Comparison of ENCODE assay signal across 22 cellular contexts in genomic region chr12:118548887-118549286, GRCh38.
"Had no signal": no experiment of that assay in that cellular context is flagged by ENCODE, and none has a peak within 500 bp of the region (broad histone marks: within the 10 kb centered on the region; RNA-seq: fewer than 3 reads in every experiment).

No MANE protein-coding gene starts in this region.

- H3K27me3 ChIP-seq: body of pancreas, SJCRH30 had no signal

- DNase-seq: activated CD4-positive, alpha-beta memory T cell treated with anti-CD3 and anti-CD28 coated beads, Interleukin-2, amount 10 ng/mL, durations not matched to agents 7 days and 5 days; activated CD4-positive, alpha-beta T cell treated with anti-CD3 and anti-CD28 coated beads for 36 hours; activated CD4-positive, alpha-beta T cell treated with anti-CD3 and anti-CD28 coated beads, Interleukin-2, amount 50 U/mL, for 1 hour; activated T-cell treated with anti-CD3 and anti-CD28 coated beads for 4 hours; activated T-cell treated with anti-CD3 and anti-CD28 coated beads, Interleukin-2, amount 50 U/mL, for 48 hours; aorta; body of pancreas; KBM-7; NCI-H1092; NCI-H1417; NCI-H1930; NCI-H345; NCI-H510A; NCI-H526 treated with DMSO at 0.1 percent for 48 hours; NCI-H82; NK-92 treated with Interleukin-12 subunit alpha and Interleukin-12 subunit beta, amount 100 ng/mL, for 24 hours; OCI-M1; Right ventricle myocardium superior; SJCRH30; SK-N-SH; T-helper 1 cell; WERI-Rb-1 had no signal

- H3K36me3 ChIP-seq: SJCRH30, WERI-Rb-1 had no signal

- H3K4me3 ChIP-seq: body of pancreas, SJCRH30 had no signal
